13 cellular contexts compared by ENCODE assay signal in genomic region chr9:2093920-2094597, GRCh38.
DNase-seq lines count a peak whose midpoint lies in the region; ATAC-seq, FAIRE-seq and TF ChIP-seq lines count a peak whose summit lies in the region.
"Had no signal": no experiment of that assay in that cellular context is flagged by ENCODE, and none has a peak within 500 bp of the region (broad histone marks: within the 10 kb centered on the region; RNA-seq: fewer than 3 reads in every experiment).

No MANE protein-coding gene starts in this region.

- TF ChIP-seq POLR2A in endothelial cell of umbilical vein (IDR thresholded peaks at IDR 0.05; ENCODE audit: low read depth, low read length): no peak

- no peaks in the 10 kb centered on the region for H3K9me1 ChIP-seq in endothelial cell of umbilical vein (replicated peaks; ENCODE audit: control insufficient read depth, extremely low read depth, insufficient read depth, low read length)

- dilution Hi-C loops in endothelial cell of umbilical vein (cut with MboI; ENCODE audit: extremely low pct_ligation_motif_present, low sequenced_read_pairs): no loop called here

- no peaks in the 10 kb centered on the region for H3K79me2 ChIP-seq in endothelial cell of umbilical vein (ENCODE audit: control insufficient read depth, insufficient read depth, low read length)

- H3K4me3 ChIP-seq in BJ (ENCODE audit: low read depth, low read length) (no peak overlapping the region), endothelial cell of umbilical vein (replicated peaks in 1 of 3; ENCODE audit: insufficient read depth in 1 of 3, low read depth in 1 of 3, low read length in 3 of 3) (no peak overlapping the region), lower lobe of right lung (no peak overlapping the region)
- H3K4me3 ChIP-seq: ovary had no signal

- H4K20me1 ChIP-seq in endothelial cell of umbilical vein (replicated peaks; ENCODE audit: control insufficient read depth, extremely low read depth, insufficient read depth, low read length): no peaks in the 10 kb centered on the region

- TF ChIP-seq CTCF in BJ (IDR thresholded peaks at IDR 0.05; ENCODE audit: insufficient read depth, low read depth, low read length): no peak
- TF ChIP-seq CTCF in endothelial cell of umbilical vein (IDR thresholded peaks at IDR 0.05; ENCODE audit: extremely low read depth in 1 of 2, insufficient read depth in 1 of 2, low read depth in 1 of 2, low read length in 2 of 2): no peak
- no peak for TF ChIP-seq CTCF in lower lobe of right lung (IDR thresholded peaks at IDR 0.05)

- ATAC-seq in lower lobe of right lung: peak; percentile 97 to 99

- POLR2A ChIA-PET in BJ (lab: Charles Lee) (no interaction called here), endothelial cell of umbilical vein (lab: Charles Lee) (no interaction called here)

- DNase-seq in BJ (ENCODE audit: low read depth) (peak; percentile 47), LHCN-M2 (ENCODE audit: low read depth) (peak; percentile 26), endothelial cell of umbilical vein (ENCODE audit: low read depth, low spot score) (peak; percentile 31), lower lobe of right lung (peak; percentile 60), NAMALWA (ENCODE audit: low spot score) (no peak), SKM-1 treated with dmso at 0.1 percent for 144 hours (lab: John Stamatoyannopoulos, UW; ENCODE audit: unreplicated experiment) (no peak)
- no peak for DNase-seq in activated CD4-positive, alpha-beta T cell treated with anti-CD3 and anti-CD28 coated beads for 1 hour
- no peak for DNase-seq in activated T-cell treated with anti-CD3 and anti-CD28 coated beads, Interleukin-2, amount 50 U/mL, for 48 hours
- DNase-seq: DMS 273 treated with DMSO at 0.1 percent for 48 hours; effector CD4-positive, alpha-beta T cell; ovary had no signal

- H3K27ac ChIP-seq in endothelial cell of umbilical vein (ENCODE audit: insufficient read depth, low read depth, low read length) (no peak overlapping the region), lower lobe of right lung (peak overlapping the region; percentile 69)
- H3K27ac ChIP-seq: ovary had no signal

- H2AFZ ChIP-seq in endothelial cell of umbilical vein (ENCODE audit: low read depth, low read length): no peak overlapping the region

- no peaks in the 10 kb centered on the region for H3K27me3 ChIP-seq in BJ (ENCODE audit: control insufficient read depth, insufficient read depth, low read length)
- H3K27me3 ChIP-seq in endothelial cell of umbilical vein (ENCODE audit: control insufficient read depth in 2 of 2, insufficient read depth in 2 of 2, low read length in 2 of 2): no peaks in the 10 kb centered on the region
- no peaks in the 10 kb centered on the region for H3K27me3 ChIP-seq in lower lobe of right lung (ENCODE audit: low read depth)
- H3K27me3 ChIP-seq: ovary had no signal

- H3K4me2 ChIP-seq in endothelial cell of umbilical vein (ENCODE audit: insufficient read depth, low read length): no peak overlapping the region

- no peak overlapping the region for H3K9ac ChIP-seq in endothelial cell of umbilical vein (replicated peaks; ENCODE audit: extremely low read depth, insufficient read depth, low read length)

- CTCF ChIA-PET in BJ (lab: Yijun Ruan, JAX) (interaction anchor here (1.0 to 1.2 kb wide), 4 partner anchors 12 to 154 kb away, joined by 3 to 5 read pairs (median 4); no protein-coding TSS in a partner anchor), endothelial cell of umbilical vein (lab: Charles Lee) (interaction anchor here (1.0 to 2.1 kb wide), 3 partner anchors 9 to 22 kb away, joined by 3 to 8 read pairs (median 3); no protein-coding TSS in a partner anchor)

- intact Hi-C loops in endothelial cell of umbilical vein (cut with micrococcal nuclease) (no loop called here), lower lobe of right lung (cut with DNase I) (no loop called here)

- BruUV-seq in endothelial cell of umbilical vein (replicated peaks; lab: Mats Ljungman, UMichigan): no TSS peak

- FAIRE-seq in endothelial cell of umbilical vein (lab: Jason Lieb, UNC): peak; percentile 67
- FAIRE-seq: keratinocyte, TTC549 had no signal

- H3K36me3 ChIP-seq in BJ (ENCODE audit: control insufficient read depth, insufficient read depth, low read length) (peaks cover 12% of the 10 kb centered on the region), endothelial cell of umbilical vein (ENCODE audit: control insufficient read depth in 2 of 2, extremely low read depth in 1 of 2, insufficient read depth in 2 of 2, low read length in 2 of 2) (peaks cover 2 to 11% of the 10 kb centered on the region in 2 experiments), lower lobe of right lung (peaks cover 85% of the 10 kb centered on the region)
- H3K36me3 ChIP-seq: ovary had no signal

- H3K4me1 ChIP-seq in endothelial cell of umbilical vein (ENCODE audit: control insufficient read depth, extremely low read depth, insufficient read depth, low read length) (peaks cover 11% of the 10 kb centered on the region), lower lobe of right lung (peaks cover 4% of the 10 kb centered on the region)

- H3K9me3 ChIP-seq in endothelial cell of umbilical vein (replicated peaks; ENCODE audit: control insufficient read depth, insufficient read depth, low read length): no peaks in the 10 kb centered on the region
- no peaks in the 10 kb centered on the region for H3K9me3 ChIP-seq in lower lobe of right lung
- H3K9me3 ChIP-seq: ovary had no signal

TF ChIP-seq in endothelial cell of umbilical vein, 7 proteins besides CTCF, POLR2A, EP300 and RAD21:
- TF ChIP-seq POLR2AphosphoS5 (IDR thresholded peaks at IDR 0.05; ENCODE audit: insufficient read depth, low read depth, low read length): no peak
- no peak for TF ChIP-seq EZH2 (IDR thresholded peaks at IDR 0.05; ENCODE audit: borderline replicate concordance, low read depth, low read length, severe bottlenecking)
- TF ChIP-seq MAX (IDR thresholded peaks at IDR 0.05; ENCODE audit: insufficient read depth, insufficient read length): no peak
- TF ChIP-seq JUN (IDR thresholded peaks at IDR 0.05; ENCODE audit: borderline replicate concordance, insufficient read depth, insufficient read length, low read depth): no peak
- TF ChIP-seq FOS (IDR thresholded peaks at IDR 0.05; ENCODE audit: borderline replicate concordance, insufficient read depth, low read length): peak; percentile 41
- TF ChIP-seq MYC (IDR thresholded peaks at IDR 0.05; ENCODE audit: low read depth, low read length): no peak

Comparison
In these comparisons a context has a peak if more than half of its experiments do, and no peak if none do; other contexts are left out.
1. DNase-seq: peak in BJ (single experiment), LHCN-M2 (single experiment), endothelial cell of umbilical vein (single experiment) and lower lobe of right lung (single experiment); none in activated CD4-positive, alpha-beta T cell treated with anti-CD3 and anti-CD28 coated beads for 1 hour (single experiment), NAMALWA (single experiment), SKM-1 treated with dmso at 0.1 percent for 144 hours (single experiment) and activated T-cell treated with anti-CD3 and anti-CD28 coated beads, Interleukin-2, amount 50 U/mL, for 48 hours (0 of 2).